10 cellular contexts compared by ENCODE assay signal in the genomic region with DNA sequence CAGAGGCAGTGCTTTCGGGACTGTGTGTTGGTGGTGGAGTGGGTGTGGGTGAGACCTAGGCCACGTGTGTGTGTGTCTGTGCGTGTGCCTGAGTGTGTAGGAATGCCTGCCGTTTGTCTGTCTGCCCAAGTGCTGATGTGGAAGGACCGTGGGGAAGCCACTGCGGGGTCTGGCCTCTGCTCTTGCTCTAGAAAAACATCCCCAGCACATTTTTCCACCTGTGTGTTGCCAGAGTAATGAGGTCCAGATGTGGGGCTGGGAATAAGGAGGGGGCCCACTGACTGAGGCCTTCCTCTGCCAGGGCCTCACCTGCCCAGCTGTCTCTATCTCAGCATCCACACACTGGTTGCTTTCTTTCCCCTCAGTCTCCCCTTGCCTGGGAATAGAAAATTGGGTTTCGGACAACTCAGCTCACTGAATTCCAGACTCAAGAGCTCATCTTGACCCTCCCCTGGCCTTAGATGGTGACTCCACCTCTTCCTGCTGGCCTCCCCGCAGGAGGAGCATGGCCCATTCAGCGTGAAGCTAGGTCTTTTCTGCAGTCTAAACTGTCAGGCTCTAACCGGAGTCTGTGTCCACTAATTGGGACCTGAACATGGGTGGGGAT. TPM values are rescaled to one million over a fixed set of nuclear protein-coding genes. Genes with fewer than 3 reads are reported as not detected.
DNase-seq lines count a peak whose midpoint lies in the region; ATAC-seq and TF ChIP-seq lines count a peak whose summit lies in the region.
"Had no signal": no experiment of that assay in that cellular context is flagged by ENCODE, and none has a peak within 500 bp of the region (broad histone marks: within the 10 kb centered on the region; RNA-seq: fewer than 3 reads in every experiment).

No MANE protein-coding gene starts in this region.

- H3F3A ChIP-seq in smooth muscle cell (ENCODE audit: low read depth): peaks cover 20% of the 10 kb centered on the region

- H3K4me3 Mint-ChIP-seq in MCF 10A (ENCODE audit: unreplicated experiment): no peak overlapping the region

- H3K27me3 Mint-ChIP-seq in MCF 10A (ENCODE audit: insufficient read depth, unreplicated experiment): no peaks in the 10 kb centered on the region

- H3K9ac ChIP-seq in smooth muscle cell (ENCODE audit: low read depth): peak overlapping the region; percentile 20

- H3K27ac Mint-ChIP-seq in MCF 10A (ENCODE audit: low read depth, unreplicated experiment): peak overlapping the region; percentile 66

- peaks cover 11% of the 10 kb centered on the region for H3K4me1 ChIP-seq in smooth muscle cell (ENCODE audit: low read depth)

- WGBS in smooth muscle cell (ENCODE audit: low lambda C conversion rate): 20% methylated on average over 10 of the region's 10 CpGs

- CTCF ChIA-PET in MCF 10A (lab: Yijun Ruan, JAX): interaction anchor here (0.6 to 2.3 kb wide), 6 partner anchors 10 to 359 kb away, joined by 3 to 8 read pairs (median 4); partner anchors contain the start of gene EPN3

- peaks cover 36% of the 10 kb centered on the region for H3K4me1 Mint-ChIP-seq in MCF 10A (ENCODE audit: insufficient read depth, unreplicated experiment)

- BruUV-seq in MCF 10A (replicated peaks; lab: Mats Ljungman, UMichigan): no TSS peak

- DNase-seq in H7 (peak; percentile 77), MCF 10A (ENCODE audit: unreplicated experiment) (no peak), iPS-NIHi7 (ENCODE audit: extremely low spot score) (peak; percentile 59), smooth muscle cell (lab: John Stamatoyannopoulos, UW; ENCODE audit: unreplicated experiment) (no peak), LoVo (ENCODE audit: low spot score) (no peak)
- DNase-seq: NCI-H446; stimulated activated CD4-positive, alpha-beta T cell treated with anti-CD3 and anti-CD28 coated beads, Interleukin-2, amount 100 ng/mL, for 48 hours had no signal

- H3K4me3 ChIP-seq in H7 (ENCODE audit: insufficient read depth, low read depth, low read length) (no peak overlapping the region), smooth muscle cell (no peak overlapping the region)

- POLR2A ChIA-PET in MCF 10A (lab: Yijun Ruan, JAX): interaction anchor here (0.6 kb wide), 1 partner anchor 27 kb away, joined by 4 read pairs; no protein-coding TSS in a partner anchor

- H3K9me3 Mint-ChIP-seq in MCF 10A (ENCODE audit: unreplicated experiment): no peaks in the 10 kb centered on the region

- no peak for TF ChIP-seq CTCF in MCF 10A (IDR thresholded peaks at IDR 0.05; ENCODE audit: unreplicated experiment)
- TF ChIP-seq CTCF in smooth muscle cell (IDR thresholded peaks at IDR 0.05; ENCODE audit: borderline replicate concordance, insufficient read depth, poor library complexity, severe bottlenecking): no peak

- no peak overlapping the region for H2AFZ ChIP-seq in smooth muscle cell (ENCODE audit: low read depth)

- peak overlapping the region; percentile 36 for H3K4me2 ChIP-seq in smooth muscle cell

- H3K27me3 ChIP-seq in H7 (ENCODE audit: control insufficient read depth, insufficient read depth, low read length) (no peaks in the 10 kb centered on the region), smooth muscle cell (ENCODE audit: low read depth) (no peaks in the 10 kb centered on the region)

- no peaks in the 10 kb centered on the region for H3K36me3 ChIP-seq in H7 (replicated peaks; ENCODE audit: control insufficient read depth, insufficient read depth, low read length)
- no peaks in the 10 kb centered on the region for H3K36me3 ChIP-seq in smooth muscle cell (ENCODE audit: low read depth)

- ATAC-seq in HG03095 (IDR thresholded peaks at IDR 0.05; ENCODE audit: unreplicated experiment): no peak
- ATAC-seq in esophagus mucosa: no peak
- ATAC-seq in HG02970 (IDR thresholded peaks at IDR 0.05; ENCODE audit: low FRiP score, unreplicated experiment): no peak

- peak overlapping the region; percentile 64 for H3K27ac ChIP-seq in smooth muscle cell (ENCODE audit: low read depth)

- no peaks in the 10 kb centered on the region for H3K9me3 ChIP-seq in smooth muscle cell (replicated peaks; ENCODE audit: low read depth)

- no peaks in the 10 kb centered on the region for H3K79me2 ChIP-seq in smooth muscle cell (ENCODE audit: low read depth)

- no peaks in the 10 kb centered on the region for H4K20me1 ChIP-seq in smooth muscle cell (ENCODE audit: low read depth)

- H3K36me3 Mint-ChIP-seq in MCF 10A (ENCODE audit: insufficient read depth, unreplicated experiment): no peaks in the 10 kb centered on the region

- intact Hi-C loops in MCF 10A (cut with micrococcal nuclease): no loop called here

RNA-seq across cellular contexts. Expression of gene SGCA, which starts 7.6 kb away (rescaled TPM):
- 0.52 and 1.1 TPM in 2 replicates for total RNA-seq in H7 (2014; rRNA removed; shearing (Covaris generic))
- total RNA-seq in MCF 10A (2022) (not detected in 2 replicates), smooth muscle cell (0.99 TPM in 1 of 2 replicates, not detected in the other), esophagus mucosa (0.64 TPM)
- 1.4 and 2.1 TPM in 2 replicates for polyA plus RNA-seq in smooth muscle cell

RNA-seq across cellular contexts. Expression of gene PPP1R9B, which starts 23.0 kb away (rescaled TPM):
- total RNA-seq in H7 (2014; rRNA removed; shearing (Covaris generic)): 15.0 and 21.1 TPM in 2 replicates
- 33.4 and 34.8 TPM in 2 replicates for total RNA-seq in MCF 10A (2022)
- 20.8 and 21.8 TPM in 2 replicates for total RNA-seq in smooth muscle cell
- 6.7 and 10.2 TPM in 2 replicates for polyA plus RNA-seq in smooth muscle cell
- 26.3 TPM for total RNA-seq in esophagus mucosa

RNA-seq across cellular contexts. Expression of gene COL1A1, which starts 28.0 kb away (rescaled TPM):
- 8.2 and 9.4 TPM in 2 replicates for total RNA-seq in H7 (2014; rRNA removed; shearing (Covaris generic))
- total RNA-seq in MCF 10A (2022) (3.4 and 4.5 TPM in 2 replicates), smooth muscle cell (3,848 and 4,141 TPM in 2 replicates), esophagus mucosa (42.7 TPM)
- 18,306 and 25,649 TPM in 2 replicates for polyA plus RNA-seq in smooth muscle cell

RNA-seq across cellular contexts. Expression of gene SAMD14, which starts 43.5 kb away (rescaled TPM):
- total RNA-seq in H7 (2014; rRNA removed; shearing (Covaris generic)): 7.8 and 8.2 TPM in 2 replicates
- total RNA-seq in MCF 10A (2022) (0.09 TPM in 1 of 2 replicates, not detected in the other), smooth muscle cell (6.3 and 39.1 TPM in 2 replicates), esophagus mucosa (0.16 TPM)
- 13.7 and 21.1 TPM in 2 replicates for polyA plus RNA-seq in smooth muscle cell

Comparison
In these comparisons a context has a peak if more than half of its experiments do, and no peak if none do; other contexts are left out.
1. DNase-seq: peak in H7 (single experiment) and iPS-NIHi7 (single experiment); none in MCF 10A (single experiment), smooth muscle cell (single experiment) and LoVo (single experiment).
2. RNA of gene COL1A1, which starts 28.0 kb away (total RNA-seq): 3,848 to 4,141 TPM in smooth muscle cell; 42.7 TPM in esophagus mucosa (single experiment), 8.2 to 9.4 TPM in H7 and 3.4 to 4.5 TPM in MCF 10A; every median in the first group is over 10 times any median in the second.